Comparison of ENCODE assay signal across 1 cellular context in the genomic region with DNA sequence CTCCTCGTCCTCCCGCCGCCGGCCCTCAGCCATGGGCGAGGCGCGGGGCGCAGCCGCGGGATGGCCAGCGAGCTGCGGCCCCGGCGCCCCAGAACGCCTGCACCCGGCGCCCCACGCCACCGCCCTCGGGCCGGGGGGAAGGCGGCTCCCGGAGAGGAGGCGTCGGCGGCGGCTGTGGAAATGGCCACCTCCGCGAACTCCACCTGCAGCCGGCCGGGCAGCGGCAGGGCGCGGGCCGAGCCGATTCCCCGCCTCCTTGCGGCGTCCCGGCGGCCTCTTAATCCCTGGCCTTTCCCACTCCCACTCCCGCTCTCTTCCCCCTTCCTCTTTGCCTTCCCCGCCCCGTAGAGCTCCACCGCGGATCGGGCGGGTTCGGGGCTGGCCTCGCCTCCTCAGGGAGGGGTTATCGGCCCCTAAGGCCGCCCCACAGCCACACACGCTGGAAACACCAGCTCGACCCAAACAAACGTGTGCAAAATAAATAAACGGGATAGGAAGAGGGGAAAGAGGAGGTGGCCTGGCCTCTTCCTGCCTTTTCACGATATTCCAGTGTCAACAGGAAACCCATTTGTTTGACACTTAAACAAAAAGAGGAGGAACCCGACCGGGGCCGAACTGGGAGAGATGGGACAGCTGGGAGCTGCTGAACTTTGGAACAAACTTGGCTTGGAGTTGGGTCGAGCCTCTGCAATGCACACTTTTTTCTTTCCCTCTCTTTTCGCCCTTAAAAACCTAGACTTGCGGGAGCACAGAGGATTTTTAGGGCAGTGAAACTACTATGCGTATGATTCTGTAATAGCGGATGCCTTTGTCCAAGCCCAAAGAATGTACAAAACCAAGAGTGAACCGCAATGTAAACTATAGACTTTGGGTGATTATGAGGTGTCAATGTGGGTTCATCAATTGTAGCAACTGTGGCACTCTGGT.
TF ChIP-seq lines count a peak whose summit lies in the region.

A gene with protein sequence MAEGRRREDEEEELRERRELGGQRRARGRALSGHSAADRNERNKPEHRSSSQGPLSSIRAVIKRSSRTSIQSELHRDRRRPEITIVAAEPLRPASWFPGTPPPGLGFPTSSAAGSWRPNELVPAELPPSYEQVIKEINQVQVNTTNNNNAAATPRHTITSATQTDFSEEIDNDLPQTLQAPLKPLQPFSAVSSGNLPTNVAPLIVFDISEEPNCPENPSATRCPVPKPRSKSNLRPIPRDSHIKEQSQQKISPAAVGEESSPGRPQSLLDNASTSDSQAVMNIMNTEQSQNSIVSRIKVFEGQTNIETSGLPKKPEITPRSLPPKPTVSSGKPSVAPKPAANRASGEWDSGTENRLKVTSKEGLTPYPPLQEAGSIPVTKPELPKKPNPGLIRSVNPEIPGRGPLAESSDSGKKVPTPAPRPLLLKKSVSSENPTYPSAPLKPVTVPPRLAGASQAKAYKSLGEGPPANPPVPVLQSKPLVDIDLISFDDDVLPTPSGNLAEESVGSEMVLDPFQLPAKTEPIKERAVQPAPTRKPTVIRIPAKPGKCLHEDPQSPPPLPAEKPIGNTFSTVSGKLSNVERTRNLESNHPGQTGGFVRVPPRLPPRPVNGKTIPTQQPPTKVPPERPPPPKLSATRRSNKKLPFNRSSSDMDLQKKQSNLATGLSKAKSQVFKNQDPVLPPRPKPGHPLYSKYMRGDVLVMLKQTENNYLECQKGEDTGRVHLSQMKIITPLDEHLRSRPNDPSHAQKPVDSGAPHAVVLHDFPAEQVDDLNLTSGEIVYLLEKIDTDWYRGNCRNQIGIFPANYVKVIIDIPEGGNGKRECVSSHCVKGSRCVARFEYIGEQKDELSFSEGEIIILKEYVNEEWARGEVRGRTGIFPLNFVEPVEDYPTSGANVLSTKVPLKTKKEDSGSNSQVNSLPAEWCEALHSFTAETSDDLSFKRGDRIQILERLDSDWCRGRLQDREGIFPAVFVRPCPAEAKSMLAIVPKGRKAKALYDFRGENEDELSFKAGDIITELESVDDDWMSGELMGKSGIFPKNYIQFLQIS (minus strand): TSS at position 286 of the 927 bp plus-strand sequence. CDS start 253 bp downstream, at position 33.

TF ChIP-seq in IMR-90, 13 proteins besides CTCF, POLR2A, EP300 and RAD21:
- TF ChIP-seq FOS (IDR thresholded peaks at IDR 0.05; ENCODE audit: low read depth, low read length) (no peak), RCOR1 (IDR thresholded peaks at IDR 0.05; ENCODE audit: insufficient replicate concordance, low read length) (no peak), CHD1 (IDR thresholded peaks at IDR 0.05; ENCODE audit: low read depth, low read length) (no peak), BHLHE40 (IDR thresholded peaks at IDR 0.05; ENCODE audit: low read depth, low read length) (no peak), MAZ (IDR thresholded peaks at IDR 0.05; ENCODE audit: borderline replicate concordance, low read depth, low read length) (no peak), SMC3 (IDR thresholded peaks at IDR 0.05; ENCODE audit: low read depth, low read length) (no peak), RFX5 (IDR thresholded peaks at IDR 0.05; ENCODE audit: low read depth, low read length) (no peak), MXI1 (IDR thresholded peaks at IDR 0.05; ENCODE audit: borderline replicate concordance, low read depth, low read length) (no peak), MAFK (IDR thresholded peaks at IDR 0.05; ENCODE audit: low read depth, low read length) (no peak), NFE2L2 (IDR thresholded peaks at IDR 0.05; ENCODE audit: low read depth, low read length) (no peak), CEBPB (IDR thresholded peaks at IDR 0.05; ENCODE audit: low read depth, low read length) (no peak)
- TF ChIP-seq, protein P1, sequence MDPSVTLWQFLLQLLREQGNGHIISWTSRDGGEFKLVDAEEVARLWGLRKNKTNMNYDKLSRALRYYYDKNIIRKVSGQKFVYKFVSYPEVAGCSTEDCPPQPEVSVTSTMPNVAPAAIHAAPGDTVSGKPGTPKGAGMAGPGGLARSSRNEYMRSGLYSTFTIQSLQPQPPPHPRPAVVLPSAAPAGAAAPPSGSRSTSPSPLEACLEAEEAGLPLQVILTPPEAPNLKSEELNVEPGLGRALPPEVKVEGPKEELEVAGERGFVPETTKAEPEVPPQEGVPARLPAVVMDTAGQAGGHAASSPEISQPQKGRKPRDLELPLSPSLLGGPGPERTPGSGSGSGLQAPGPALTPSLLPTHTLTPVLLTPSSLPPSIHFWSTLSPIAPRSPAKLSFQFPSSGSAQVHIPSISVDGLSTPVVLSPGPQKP (IDR thresholded peaks at IDR 0.05; ENCODE audit: borderline replicate concordance, low read depth, low read length) = no peak
- TF ChIP-seq, protein P2, sequence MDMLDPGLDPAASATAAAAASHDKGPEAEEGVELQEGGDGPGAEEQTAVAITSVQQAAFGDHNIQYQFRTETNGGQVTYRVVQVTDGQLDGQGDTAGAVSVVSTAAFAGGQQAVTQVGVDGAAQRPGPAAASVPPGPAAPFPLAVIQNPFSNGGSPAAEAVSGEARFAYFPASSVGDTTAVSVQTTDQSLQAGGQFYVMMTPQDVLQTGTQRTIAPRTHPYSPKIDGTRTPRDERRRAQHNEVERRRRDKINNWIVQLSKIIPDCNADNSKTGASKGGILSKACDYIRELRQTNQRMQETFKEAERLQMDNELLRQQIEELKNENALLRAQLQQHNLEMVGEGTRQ (IDR thresholded peaks at IDR 0.05; ENCODE audit: low read depth, low read length) = no peak
